In the genomic region with DNA sequence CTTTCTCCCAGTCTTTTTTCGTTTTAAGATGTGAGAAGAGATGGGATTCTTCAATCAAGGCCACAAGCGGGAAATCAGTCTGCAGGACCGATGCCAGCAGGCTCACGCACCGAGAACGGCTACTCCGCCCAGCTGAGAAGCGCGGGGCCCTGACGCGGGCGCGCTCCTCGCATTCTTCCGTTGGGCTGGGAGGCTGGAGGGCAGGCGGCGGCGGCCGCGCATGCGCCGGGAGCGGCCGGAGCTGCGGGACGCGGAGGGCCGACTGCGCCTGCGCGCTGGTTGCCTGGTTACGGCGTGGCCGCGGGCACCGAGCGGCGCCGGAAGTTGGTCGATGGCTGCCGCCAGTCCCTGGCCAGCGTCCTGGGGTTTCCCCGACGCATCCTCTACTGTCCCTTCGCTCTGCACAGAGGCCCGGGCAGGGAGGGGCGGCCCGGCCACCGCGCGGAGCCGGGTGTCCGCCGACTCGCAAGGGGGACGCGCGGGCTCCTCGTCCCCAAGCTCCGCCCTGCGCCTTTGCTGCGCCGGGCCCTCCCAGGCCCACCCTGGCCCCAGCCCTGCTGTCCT, we compare ENCODE assay signal across 8 cellular contexts. TPM values are rescaled to one million over a fixed set of nuclear protein-coding genes. Genes with fewer than 3 reads are reported as not detected.
DNase-seq lines count a peak whose midpoint lies in the region; ATAC-seq and TF ChIP-seq lines count a peak whose summit lies in the region.

No MANE protein-coding gene starts in this region.

- peaks cover 1% of the 10 kb centered on the region for H3K36me3 ChIP-seq in mammary epithelial cell (ENCODE audit: insufficient read depth, low read length)

- ATAC-seq in GM18873 (IDR thresholded peaks at IDR 0.05; ENCODE audit: low FRiP score, unreplicated experiment) (peak; percentile 47), HG03108 (IDR thresholded peaks at IDR 0.05; ENCODE audit: unreplicated experiment) (peak; percentile 53)

- H3K9ac ChIP-seq in mammary epithelial cell (ENCODE audit: insufficient read depth, low read length), result peak overlapping the region; percentile 91

- peaks cover 39 to 43% of the 10 kb centered on the region in 2 donors for H3K4me1 Mint-ChIP-seq in immature natural killer cell

- H3K9me3 Mint-ChIP-seq in immature natural killer cell, result no peaks in the 10 kb centered on the region

- CTCF ChIA-PET in mammary epithelial cell (lab: Charles Lee; ENCODE audit: low non-redundant PET), result interaction anchor here (0.5 kb wide), 1 partner anchor 141 kb away, joined by 3 read pairs; no protein-coding TSS in a partner anchor

- peaks cover 26% of the 10 kb centered on the region for H3K4me1 ChIP-seq in mammary epithelial cell (ENCODE audit: insufficient read depth, low read length)

- no peaks in the 10 kb centered on the region for H3K27me3 ChIP-seq in mammary epithelial cell (ENCODE audit: insufficient read depth, low read length)

- intact Hi-C loops in mammary epithelial cell (cut with micrococcal nuclease), result loop anchor here (1.0 to 5.0 kb wide), 5 partner anchors 46 to 301 kb away; partner anchors contain the start of genes DNLZ, INPP5E and NOTCH1

- H3K9me3 ChIP-seq in mammary epithelial cell (replicated peaks; ENCODE audit: insufficient read depth, low read length), result no peaks in the 10 kb centered on the region

- DNase-seq in AG08395 (ENCODE audit: low spot score) (peak; percentile 98), NCI-H2196 (lab: John Stamatoyannopoulos, UW; ENCODE audit: unreplicated experiment) (peak; percentile 97), mammary epithelial cell (peak; percentile 82), immature natural killer cell (peak; percentile 98 to 99 (median 99)), smooth muscle cell of the brain vasculature (ENCODE audit: low read depth, low spot score) (peak; percentile 64)

- peak overlapping the region; percentile 100 for H3K4me2 ChIP-seq in mammary epithelial cell (ENCODE audit: insufficient read depth, low read depth, low read length)

- in situ Hi-C loops in mammary epithelial cell (cut with MboI; ENCODE audit: low sequenced_read_pairs in 2 of 2), result loop anchor here in 1 of 2 donors (5.0 kb wide), 1 partner anchor 144 kb away; no protein-coding TSS in a partner anchor

- H3K27ac ChIP-seq in mammary epithelial cell (ENCODE audit: insufficient read depth, low read depth, low read length), result peak overlapping the region; percentile 97

- TF ChIP-seq CTCF in WI38 (IDR thresholded peaks at IDR 0.05; ENCODE audit: low read depth, low read length) (no peak), mammary epithelial cell (conservative IDR thresholded peaks at IDR 0.05 in 1 of 2, IDR thresholded peaks at IDR 0.05 in 1 of 2; ENCODE audit: extremely low read depth in 1 of 2, insufficient read depth in 1 of 2, low read depth in 1 of 2, low read length in 2 of 2) (no peak)

- H4K20me1 ChIP-seq in mammary epithelial cell (ENCODE audit: insufficient read depth, low read length), result no peaks in the 10 kb centered on the region

- dilution Hi-C loops in mammary epithelial cell (cut with HindIII; ENCODE audit: low sequenced_read_pairs), result no loop called here

- H3K4me3 ChIP-seq in WI38 (ENCODE audit: low read depth, low read length) (peak overlapping the region; percentile 67), mammary epithelial cell (replicated peaks in 1 of 3; ENCODE audit: insufficient read depth in 1 of 3, low read depth in 2 of 3, low read length in 3 of 3) (peak overlapping the region; percentile 76 to 79 (median 76))

- BruUV-seq in mammary epithelial cell (replicated peaks; lab: Mats Ljungman, UMichigan), result TSS peak; percentile 29

- H3K27me3 Mint-ChIP-seq in immature natural killer cell (ENCODE audit: low read depth in 3 of 3), result peaks cover 19 to 30% (median 21%) of the 10 kb centered on the region in 3 donors

- WGBS in mammary epithelial cell (ENCODE audit: low coverage, missing lambda C conversion rate), result 2% methylated on average over 20 of the region's 63 CpGs

- H2AFZ ChIP-seq in mammary epithelial cell (ENCODE audit: low read depth, low read length), result peak overlapping the region; percentile 96

- peak overlapping the region; percentile 95 to 100 (median 98) for H3K27ac Mint-ChIP-seq in immature natural killer cell

- H3K79me2 ChIP-seq in mammary epithelial cell (ENCODE audit: insufficient read depth, low read length), result peaks cover 40% of the 10 kb centered on the region

- peak overlapping the region; percentile 89 to 98 (median 94) for H3K4me3 Mint-ChIP-seq in immature natural killer cell

- peaks cover 0 to 4% (median 0%) of the 10 kb centered on the region in 3 donors for H3K36me3 Mint-ChIP-seq in immature natural killer cell

RNA-seq across cellular contexts. Expression of gene SEC16A, which starts 0.8 kb away (rescaled TPM):
- 100 to 1,000 TPM in 1 of 2 donors, 10 to 100 TPM in 1; 66.0 to 106 TPM for total RNA-seq in mammary epithelial cell
- polyA plus RNA-seq in mammary epithelial cell, result 23.9 TPM
- 125 TPM for polyA minus RNA-seq in mammary epithelial cell
- 10 to 100 TPM in 2 of 3 donors, 1 to 10 TPM in 1; 3.9 to 46.0 (median 15.9) TPM for polyA plus RNA-seq in immature natural killer cell

RNA-seq across cellular contexts. Expression of gene INPP5E, which starts 44.0 kb away (rescaled TPM):
- total RNA-seq in mammary epithelial cell, result 10 to 100 TPM in 1 of 2 donors, 1 to 10 TPM in 1; 7.8 to 15.9 TPM
- 6.6 TPM for polyA plus RNA-seq in mammary epithelial cell
- polyA minus RNA-seq in mammary epithelial cell, result 8.7 TPM
- polyA plus RNA-seq in immature natural killer cell, result 1 to 10 TPM in 1 of 3 donors, under 1 TPM in 2; 0.85 to 4.4 (median 0.96) TPM

Comparison
In these comparisons a context has a peak if more than half of its experiments do, and no peak if none do; other contexts are left out.
1. Peak in every context shown above with its lines: DNase-seq, ATAC-seq, H3K4me3 ChIP-seq and H3K27ac ChIP-seq.